18 cellular contexts compared by ENCODE assay signal in the genomic region with DNA sequence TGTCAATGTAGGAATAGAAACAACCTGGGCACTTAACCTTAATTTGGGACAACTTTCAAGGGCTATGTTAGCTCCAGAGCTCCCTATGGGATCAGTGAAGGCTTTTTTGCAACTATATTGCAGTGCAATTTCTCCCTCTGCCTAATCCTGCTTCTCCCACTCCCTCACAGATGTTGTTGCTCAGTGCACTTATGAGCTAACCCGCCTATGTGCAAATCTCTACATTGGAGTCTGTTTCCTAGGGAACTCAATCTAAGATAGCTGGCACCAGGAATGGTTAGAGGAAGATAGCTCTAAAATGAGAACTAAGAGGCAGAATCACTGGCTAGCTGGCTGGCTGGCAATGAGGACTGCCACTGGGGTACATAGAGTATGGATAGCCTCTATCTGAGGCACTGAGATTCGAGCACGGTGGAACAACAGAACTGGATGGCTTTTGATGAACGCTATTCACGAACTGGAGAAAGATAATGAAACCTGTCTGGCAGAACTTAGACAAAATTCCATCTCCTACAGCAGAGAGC. TPM values are rescaled to one million over a fixed set of nuclear protein-coding genes. Genes with fewer than 3 reads are reported as not detected.
DNase-seq lines count a peak whose midpoint lies in the region; ATAC-seq and TF ChIP-seq lines count a peak whose summit lies in the region.
"Had no signal": no experiment of that assay in that cellular context is flagged by ENCODE, and none has a peak within 500 bp of the region (broad histone marks: within the 10 kb centered on the region; RNA-seq: fewer than 3 reads in every experiment).

No MANE protein-coding gene starts in this region.

- TF ChIP-seq CTCF in neutrophil (IDR thresholded peaks at IDR 0.05): no peak

- no peaks in the 10 kb centered on the region for H3K9me3 ChIP-seq in CD4-positive, CD25-positive, alpha-beta regulatory T cell (ENCODE audit: control insufficient read depth in 2 of 2, low read length in 2 of 2)
- no peaks in the 10 kb centered on the region for H3K9me3 ChIP-seq in neutrophil
- H3K9me3 ChIP-seq: SK-N-SH had no signal

- no peaks in the 10 kb centered on the region for H3K4me1 ChIP-seq in CD4-positive, CD25-positive, alpha-beta regulatory T cell (ENCODE audit: control insufficient read depth, insufficient read depth, low read length, poor library complexity, severe bottlenecking)
- H3K4me1 ChIP-seq in neutrophil (ENCODE audit: control insufficient read depth in 1 of 2, insufficient read depth in 1 of 2, low read depth in 1 of 2, low read length in 1 of 2): peaks cover 30 to 37% of the 10 kb centered on the region in 2 experiments

- no peaks in the 10 kb centered on the region for H3K27me3 Mint-ChIP-seq in CD4-positive, CD25-positive, alpha-beta regulatory T cell

- no peaks in the 10 kb centered on the region for H3K27me3 ChIP-seq in CD4-positive, CD25-positive, alpha-beta regulatory T cell (ENCODE audit: control insufficient read depth, insufficient read depth, low read length)
- no peaks in the 10 kb centered on the region for H3K27me3 ChIP-seq in neutrophil

- peaks cover 80% of the 10 kb centered on the region for H3K36me3 Mint-ChIP-seq in CD4-positive, CD25-positive, alpha-beta regulatory T cell

- DNase-seq in CD4-positive, CD25-positive, alpha-beta regulatory T cell: no peak
- DNase-seq in D341Med (ENCODE audit: low spot score): peak; percentile 55
- DNase-seq in NCI-H2029 treated with DMSO at 0.1 percent for 48 hours (lab: John Stamatoyannopoulos, UW): no peak
- DNase-seq: MV-4-11, NCI-H1694 treated with DMSO at 0.1 percent for 48 hours, NCI-H2107, NCI-H510A, NCI-H82, OCI-M1, SHP77 treated with DMSO at 0.1 percent for 48 hours, SK-N-SH had no signal

- H3K27ac Mint-ChIP-seq in CD4-positive, CD25-positive, alpha-beta regulatory T cell: peak overlapping the region in 2 of 3 donors; percentile 24 to 63

- peaks cover 0 to 6% (median 3%) of the 10 kb centered on the region in 4 donors for H3K4me1 Mint-ChIP-seq in CD4-positive, CD25-positive, alpha-beta regulatory T cell

- H3K9me3 Mint-ChIP-seq in CD4-positive, CD25-positive, alpha-beta regulatory T cell: peaks cover 0 to 2% (median 0%) of the 10 kb centered on the region in 7 donors

- peaks cover 96% of the 10 kb centered on the region for H3K36me3 ChIP-seq in CD4-positive, CD25-positive, alpha-beta regulatory T cell (ENCODE audit: control insufficient read depth, insufficient read depth, low read length)
- peaks cover 57% of the 10 kb centered on the region for H3K36me3 ChIP-seq in neutrophil

- no peak for ATAC-seq in CD4-positive, CD25-positive, alpha-beta regulatory T cell (ENCODE audit: low read depth in 2 of 2)
- ATAC-seq in HG02623 (IDR thresholded peaks at IDR 0.05; ENCODE audit: unreplicated experiment) (no peak), GM18502 (IDR thresholded peaks at IDR 0.05; ENCODE audit: poor library complexity, unreplicated experiment) (no peak)

- no peak overlapping the region for H3K4me3 Mint-ChIP-seq in CD4-positive, CD25-positive, alpha-beta regulatory T cell

- no peak overlapping the region for H3K27ac ChIP-seq in CD4-positive, CD25-positive, alpha-beta regulatory T cell (ENCODE audit: insufficient read depth, low read length, poor library complexity, severe bottlenecking)
- H3K27ac ChIP-seq in cingulate gyrus (ENCODE audit: low read depth, low read length) (peak overlapping the region; percentile 66), neutrophil (peak overlapping the region; percentile 80)
- H3K27ac ChIP-seq: HL-60, KMS-11 had no signal

- H3K4me3 ChIP-seq in CD4-positive, CD25-positive, alpha-beta regulatory T cell (ENCODE audit: low read depth, low read length): no peak overlapping the region
- H3K4me3 ChIP-seq in neutrophil (ENCODE audit: low read depth in 1 of 2, low read length in 1 of 2): no peak overlapping the region

RNA-seq across cellular contexts. Expression of gene ADSS2, which starts 39.5 kb away (rescaled TPM):
- total RNA-seq in CD4-positive, CD25-positive, alpha-beta regulatory T cell: 53.4 TPM
- 10 to 100 TPM; 27.1 to 29.0 (median 28.0) TPM for polyA plus RNA-seq in CD4-positive, CD25-positive, alpha-beta regulatory T cell

RNA-seq across cellular contexts. Expression of gene CATSPERE, which starts 48.9 kb away (rescaled TPM):
- total RNA-seq in CD4-positive, CD25-positive, alpha-beta regulatory T cell: 0.49 TPM
- polyA plus RNA-seq in CD4-positive, CD25-positive, alpha-beta regulatory T cell: under 1 TPM in 1 of 4 donors, not detected in 3; 0.58 TPM
- total RNA-seq: H4 had no signal
